Comparison of ENCODE assay signal across 27 cellular contexts in genomic region chr6:166722779-166723178, GRCh38.
DNase-seq lines count a peak whose midpoint lies in the region; ATAC-seq, FAIRE-seq and TF ChIP-seq lines count a peak whose summit lies in the region.
"Had no signal": no experiment of that assay in that cellular context is flagged by ENCODE, and none has a peak within 500 bp of the region (broad histone marks: within the 10 kb centered on the region; RNA-seq: fewer than 3 reads in every experiment).

No MANE protein-coding gene starts in this region.

- H3K4me1 Mint-ChIP-seq in neural crest cell (no peaks in the 10 kb centered on the region), HFFc6 (ENCODE audit: low read depth) (no peaks in the 10 kb centered on the region; the same call in 1 of the 2 replicates)
- H3K4me1 Mint-ChIP-seq in activated naive CD4-positive, alpha-beta T cell treated with anti-CD3 and anti-CD28 coated beads for 36 hours (ENCODE audit: low read depth) = no peaks in the 10 kb centered on the region
- H3K4me1 Mint-ChIP-seq: CD14-positive monocyte; CD4-positive, alpha-beta memory T cell; CD4-positive, CD25-positive, alpha-beta regulatory T cell; CD8-positive, alpha-beta memory T cell had no signal

- TF ChIP-seq RAD21 in GM12878 (IDR thresholded peaks at IDR 0.05; ENCODE audit: insufficient read depth, low read depth, low read length) = no peak

- DNase-seq in GM12878 (ENCODE audit: low read depth, low spot score) = no peak
- DNase-seq in coronary artery (ENCODE audit: low spot score) = peak; percentile 0
- DNase-seq in neural crest cell (ENCODE audit: low read depth, low spot score) = no peak
- no peak for DNase-seq in neuronal stem cell (ENCODE audit: low spot score)
- DNase-seq in foreskin fibroblast = no peak
- no peak for DNase-seq in activated naive CD4-positive, alpha-beta T cell treated with anti-CD3 and anti-CD28 coated beads for 36 hours
- DNase-seq in HFFc6 = no peak
- DNase-seq: 8988T; ACHN; BE2C; C1 segment of cervical spinal cord; CD4-positive, alpha-beta memory T cell; CD4-positive, CD25-positive, alpha-beta regulatory T cell; CD8-positive, alpha-beta memory T cell; COR-L47; DMS 273 treated with DMSO at 0.1 percent for 48 hours; DMS153; DMS53; DMS79; DND-41; EL; GDM1 had no signal

- H3K4me3 Mint-ChIP-seq in neural crest cell (no peak overlapping the region), HFFc6 (no peak overlapping the region)
- H3K4me3 Mint-ChIP-seq in activated naive CD4-positive, alpha-beta T cell treated with anti-CD3 and anti-CD28 coated beads for 36 hours = no peak overlapping the region
- H3K4me3 Mint-ChIP-seq: CD14-positive monocyte; CD4-positive, alpha-beta memory T cell; CD4-positive, CD25-positive, alpha-beta regulatory T cell; CD8-positive, alpha-beta memory T cell had no signal

- 75% methylated on average over 11 of the region's 11 CpGs for WGBS in GM12878 (ENCODE audit: insufficient coverage, insufficient replicate concordance, low lambda C conversion rate, missing lambda C conversion rate)
- no CpG with 5 or more reads among the region's 11 CpGs for WGBS in neuronal stem cell (ENCODE audit: extremely low coverage in 2 of 2, insufficient read length in 2 of 2, insufficient replicate concordance in 1 of 2), 2 donors

- SMC1A ChIA-PET in GM12878 (lab: Charles Lee; ENCODE audit: uncharacterized antibody, unreplicated experiment) = no interaction called here

- H3K9ac ChIP-seq in GM12878 (ENCODE audit: control insufficient read depth, insufficient read depth, low read length) = no peak overlapping the region
- no peak overlapping the region for H3K9ac ChIP-seq in neuronal stem cell (ENCODE audit: low read depth, low read length, poor library complexity)
- H3K9ac ChIP-seq: BLaER1 had no signal

- RAD21 ChIA-PET in GM12878 (lab: Charles Lee; ENCODE audit: unreplicated experiment) = no interaction called here

- H3K27me3 ChIP-seq in GM12878 (replicated peaks in 1 of 2; ENCODE audit: control insufficient read depth in 2 of 2, insufficient read depth in 2 of 2, low read length in 1 of 2) (no peaks in the 10 kb centered on the region; a peak in 1 of 4 replicates), neuronal stem cell (ENCODE audit: control insufficient read depth in 3 of 3, insufficient read depth in 3 of 3, low read depth in 1 of 3, low read length in 3 of 3) (no peaks in the 10 kb centered on the region)
- H3K27me3 ChIP-seq: BE2C, BLaER1 had no signal

- H3K79me2 ChIP-seq in GM12878 (ENCODE audit: control insufficient read depth, insufficient read depth, low read length) = no peaks in the 10 kb centered on the region

- H2BK15ac ChIP-seq in neuronal stem cell (ENCODE audit: low read length) = no peak overlapping the region

- no peak overlapping the region for H4K91ac ChIP-seq in neuronal stem cell (ENCODE audit: low read depth, low read length, poor library complexity)

- in situ Hi-C loops in GM12878 (cut with MboI) = no loop called here

- H3K36me3 ChIP-seq in GM12878 (ENCODE audit: control insufficient read depth in 2 of 2, insufficient read depth in 2 of 2, low read length in 1 of 2) = no peaks in the 10 kb centered on the region
- H3K36me3 ChIP-seq in neuronal stem cell (replicated peaks in 1 of 2; ENCODE audit: control insufficient read depth in 2 of 2, insufficient read depth in 2 of 2, low read length in 2 of 2) = no peaks in the 10 kb centered on the region
- H3K36me3 ChIP-seq: BE2C, BLaER1 had no signal

- H3K4me2 ChIP-seq in GM12878 (ENCODE audit: control insufficient read depth, insufficient read depth) (no peak overlapping the region), neuronal stem cell (ENCODE audit: insufficient read depth, low read length, poor library complexity, severe bottlenecking) (no peak overlapping the region)
- H3K4me2 ChIP-seq: BLaER1 had no signal

- H3K27me3 Mint-ChIP-seq in neural crest cell (ENCODE audit: low read depth) (no peaks in the 10 kb centered on the region), HFFc6 (ENCODE audit: insufficient read depth) (peaks cover 14% of the 10 kb centered on the region; the same call in 1 of the 2 replicates)
- no peaks in the 10 kb centered on the region for H3K27me3 Mint-ChIP-seq in activated naive CD4-positive, alpha-beta T cell treated with anti-CD3 and anti-CD28 coated beads for 36 hours (ENCODE audit: low read depth)

- no peaks in the 10 kb centered on the region for H4K20me1 ChIP-seq in GM12878 (ENCODE audit: control insufficient read depth, insufficient read depth)
- H4K20me1 ChIP-seq: BLaER1 had no signal

- no peak for TF ChIP-seq POLR2A in GM12878 (IDR thresholded peaks at IDR 0.05; ENCODE audit: low read depth, low read length)

- no peak overlapping the region for H2AFZ ChIP-seq in GM12878 (ENCODE audit: control insufficient read depth, low read depth, low read length)
- no peak overlapping the region for H2AFZ ChIP-seq in neuronal stem cell (ENCODE audit: low read length)

- TF ChIP-seq EP300 in GM12878 (IDR thresholded peaks at IDR 0.05; ENCODE audit: borderline replicate concordance in 1 of 2, control insufficient read depth in 1 of 2, low read depth in 2 of 2, low read length in 2 of 2) = no peak

- H3K14ac ChIP-seq in neuronal stem cell (ENCODE audit: low read length) = no peak overlapping the region

- no peak overlapping the region for H3K27ac ChIP-seq in GM12878 (ENCODE audit: control insufficient read depth, insufficient read depth)
- no peak overlapping the region for H3K27ac ChIP-seq in coronary artery
- no peak overlapping the region for H3K27ac ChIP-seq in neuronal stem cell (replicated peaks; ENCODE audit: low read length)
- H3K27ac ChIP-seq: BLaER1 had no signal

- intact Hi-C loops in GM12878 (cut with micrococcal nuclease; ENCODE audit: unreplicated experiment) = no loop called here
- intact Hi-C loops in activated naive CD4-positive, alpha-beta T cell treated with anti-CD3 and anti-CD28 coated beads for 36 hours (cut with micrococcal nuclease) = no loop called here

- no peak overlapping the region for H3K4ac ChIP-seq in neuronal stem cell (ENCODE audit: low read length)

- CTCF ChIA-PET in GM12878 (lab: Yijun Ruan, JAX) = no interaction called here
- CTCF ChIA-PET in activated naive CD4-positive, alpha-beta T cell treated with anti-CD3 and anti-CD28 coated beads for 36 hours (lab: Charles Lee) = interaction anchor here (1.1 kb wide), 1 partner anchor 341 kb away, joined by 3 read pairs; no protein-coding TSS in a partner anchor

- no peak overlapping the region for H3K4me3 ChIP-seq in GM12878
- H3K4me3 ChIP-seq in coronary artery = no peak overlapping the region
- no peak overlapping the region for H3K4me3 ChIP-seq in neuronal stem cell (ENCODE audit: low read length in 2 of 2)
- no peak overlapping the region for H3K4me3 ChIP-seq in foreskin fibroblast (ENCODE audit: low read depth in 1 of 2, low read length in 2 of 2)
- H3K4me3 ChIP-seq: BLaER1 had no signal

- no peak overlapping the region for H2BK12ac ChIP-seq in neuronal stem cell (ENCODE audit: low read length)

- H2BK120ac ChIP-seq in neuronal stem cell (ENCODE audit: low read depth, low read length) = no peak overlapping the region

- H3K36me3 Mint-ChIP-seq in neural crest cell (ENCODE audit: low read depth) = no peaks in the 10 kb centered on the region
- H3K36me3 Mint-ChIP-seq in activated naive CD4-positive, alpha-beta T cell treated with anti-CD3 and anti-CD28 coated beads for 36 hours (ENCODE audit: low read depth) = no peaks in the 10 kb centered on the region
- no peaks in the 10 kb centered on the region for H3K36me3 Mint-ChIP-seq in HFFc6 (ENCODE audit: low read depth)
- H3K36me3 Mint-ChIP-seq: CD14-positive monocyte; CD4-positive, alpha-beta memory T cell; CD4-positive, CD25-positive, alpha-beta regulatory T cell had no signal

- H3K27ac Mint-ChIP-seq in neural crest cell (ENCODE audit: unreplicated experiment) = peak overlapping the region; percentile 29
- H3K27ac Mint-ChIP-seq in activated naive CD4-positive, alpha-beta T cell treated with anti-CD3 and anti-CD28 coated beads for 36 hours = no peak overlapping the region
- no peak overlapping the region for H3K27ac Mint-ChIP-seq in HFFc6
- H3K27ac Mint-ChIP-seq: CD14-positive monocyte; CD4-positive, alpha-beta memory T cell; CD4-positive, CD25-positive, alpha-beta regulatory T cell had no signal

- no peak overlapping the region for H3K23ac ChIP-seq in neuronal stem cell (ENCODE audit: low read depth, low read length, poor library complexity)

- H2AK5ac ChIP-seq in neuronal stem cell (ENCODE audit: low read depth, low read length) = no peak overlapping the region

- no peak for FAIRE-seq in GM12878 (lab: Jason Lieb, UNC)
- FAIRE-seq: A204.1, GM12891, GM19239 had no signal

- ATAC-seq in GM12878 = no peak

- H3K9me3 Mint-ChIP-seq in neural crest cell (no peaks in the 10 kb centered on the region), HFFc6 (no peaks in the 10 kb centered on the region)
- H3K9me3 Mint-ChIP-seq in activated naive CD4-positive, alpha-beta T cell treated with anti-CD3 and anti-CD28 coated beads for 36 hours = no peaks in the 10 kb centered on the region
- H3K9me3 Mint-ChIP-seq: CD14-positive monocyte; CD8-positive, alpha-beta memory T cell had no signal

- no TSS peak for BruUV-seq in GM12878 (replicated peaks; lab: Mats Ljungman, UMichigan)

- H3K4me1 ChIP-seq in GM12878 (ENCODE audit: control insufficient read depth, insufficient read depth, low read length) (no peaks in the 10 kb centered on the region), neuronal stem cell (ENCODE audit: control insufficient read depth in 2 of 2, insufficient read depth in 1 of 2, low read depth in 1 of 2, low read length in 2 of 2) (peaks cover 0 to 2% of the 10 kb centered on the region in 2 donors)
- H3K4me1 ChIP-seq: BLaER1 had no signal

- TF ChIP-seq CTCF in GM12878 (IDR thresholded peaks at IDR 0.05 in 2 of 3, conservative IDR thresholded peaks at IDR 0.05 in 1 of 3; ENCODE audit: control insufficient read depth in 2 of 3, extremely low read depth in 1 of 3, insufficient read depth in 1 of 3, low read depth in 3 of 3, low read length in 3 of 3) (no peak), coronary artery (IDR thresholded peaks at IDR 0.05) (no peak), neural crest cell (conservative IDR thresholded peaks at IDR 0.05) (no peak), foreskin fibroblast (IDR thresholded peaks at IDR 0.05; ENCODE audit: low read depth, low read length) (no peak), HFFc6 (IDR thresholded peaks at IDR 0.05) (no peak)

- H4K8ac ChIP-seq in neuronal stem cell (ENCODE audit: low read depth, low read length) = no peak overlapping the region

- no peak overlapping the region for H3K18ac ChIP-seq in neuronal stem cell (ENCODE audit: low read length)

- H3K9me3 ChIP-seq in GM12878 (replicated peaks; ENCODE audit: control insufficient read depth, insufficient read depth, low read length) (no peaks in the 10 kb centered on the region), neuronal stem cell (replicated peaks in 1 of 2; ENCODE audit: control insufficient read depth in 2 of 2, insufficient read depth in 1 of 2, low read depth in 1 of 2, low read length in 2 of 2) (no peaks in the 10 kb centered on the region)
- H3K9me3 ChIP-seq: BE2C, BLaER1 had no signal

- POLR2A ChIA-PET in GM12878 (lab: Charles Lee) = no interaction called here

- H3K79me1 ChIP-seq in neuronal stem cell (ENCODE audit: low read depth, low read length) = no peaks in the 10 kb centered on the region

- peak overlapping the region; percentile 32 for H2BK5ac ChIP-seq in neuronal stem cell (ENCODE audit: low read length)
